7 cellular contexts compared by ENCODE assay signal in the genomic region with DNA sequence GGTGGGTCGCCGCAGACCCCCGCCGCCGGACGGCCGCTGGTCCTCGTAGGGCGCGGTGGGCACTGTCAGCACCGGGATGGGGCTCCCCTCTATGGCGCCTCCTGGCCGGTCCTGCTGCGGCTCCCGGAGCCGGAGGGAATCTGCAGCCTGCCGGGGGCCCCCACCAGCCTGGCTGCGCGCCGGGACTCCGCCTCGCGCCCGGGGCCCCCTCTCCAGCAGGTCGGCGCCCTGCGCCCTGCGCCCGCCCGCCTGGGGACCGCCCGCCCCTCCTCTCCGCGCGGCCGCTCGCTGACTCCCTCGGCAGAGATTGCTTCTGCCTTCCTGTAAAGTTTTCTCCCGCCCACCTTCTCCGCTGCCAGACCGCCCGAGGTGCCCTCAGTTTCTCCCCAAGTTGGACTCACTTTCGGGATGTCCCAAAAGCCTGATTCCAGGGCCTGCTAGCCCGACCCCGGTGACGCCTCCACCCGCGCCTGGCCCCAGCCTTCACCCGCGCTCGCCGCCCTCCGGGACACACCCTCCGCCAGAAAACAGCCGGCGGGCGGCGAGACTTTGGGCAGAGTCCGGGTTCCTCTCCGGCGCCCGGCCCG. TPM values are rescaled to one million over a fixed set of nuclear protein-coding genes. Genes with fewer than 3 reads are reported as not detected.
A peak's percentile ranks its signal among the peaks of the same experiment; 100 is the strongest.
DNase-seq lines count a peak whose midpoint lies in the region; ATAC-seq and TF ChIP-seq lines count a peak whose summit lies in the region.
"Not testable (repeated sequence)": the region's sequence is repeated elsewhere in the genome, so short reads cannot be mapped to it uniquely, and the experiment has no call there.

No MANE protein-coding gene starts in this region.

- not testable (repeated sequence) for H3K9me3 Mint-ChIP-seq in effector memory CD8-positive, alpha-beta T cell; immature natural killer cell

- H4K91ac ChIP-seq in IMR-90 (ENCODE audit: insufficient read depth, low read depth, low read length) = peak overlapping the region; percentile 89

- not testable (repeated sequence) for H3K36me3 ChIP-seq in HEK293 (ENCODE audit: control insufficient read depth in 2 of 2, insufficient read depth in 1 of 2, low read length in 2 of 2); IMR-90 (ENCODE audit: control insufficient read depth, insufficient read depth, low read length)

- H2BK120ac ChIP-seq in IMR-90 (ENCODE audit: low read depth, low read length) = peak overlapping the region; percentile 92

- not testable (repeated sequence) for H2BK15ac ChIP-seq in IMR-90 (ENCODE audit: low read depth, low read length)

- not testable (repeated sequence) for H3K23ac ChIP-seq in IMR-90 (ENCODE audit: low read depth, low read length)

- H3K4ac ChIP-seq in IMR-90 (ENCODE audit: low read depth, low read length) = peak overlapping the region; percentile 76

- H3K79me1 ChIP-seq in IMR-90 (ENCODE audit: low read depth in 1 of 2, low read length in 2 of 2) = not testable (repeated sequence)

- intact Hi-C loops in IMR-90 (cut with micrococcal nuclease); posterior cingulate gyrus (cut with DNase I): not testable (repeated sequence)

- not testable (repeated sequence) for TF ChIP-seq RAD21 in IMR-90 (IDR thresholded peaks at IDR 0.05; ENCODE audit: low read length)

- H3K27me3 Mint-ChIP-seq in effector memory CD8-positive, alpha-beta T cell = peaks cover 38 to 49% of the 10 kb centered on the region in 2 donors
- peaks cover 3 to 11% (median 10%) of the 10 kb centered on the region in 3 donors for H3K27me3 Mint-ChIP-seq in immature natural killer cell (ENCODE audit: low read depth in 3 of 3)

- peaks cover 13 to 15% of the 10 kb centered on the region in 2 donors for H3K4me1 Mint-ChIP-seq in effector memory CD8-positive, alpha-beta T cell (ENCODE audit: low read depth in 2 of 2)
- H3K4me1 Mint-ChIP-seq in immature natural killer cell = peaks cover 13 to 18% of the 10 kb centered on the region in 2 donors

- H3K36me3 Mint-ChIP-seq in effector memory CD8-positive, alpha-beta T cell (ENCODE audit: insufficient read depth); immature natural killer cell: not testable (repeated sequence)

- TF ChIP-seq CTCF in HEK293 (tag by site-specific recombination; IDR thresholded peaks at IDR 0.05); IMR-90 (conservative IDR thresholded peaks at IDR 0.05; ENCODE audit: low read depth, low read length): not testable (repeated sequence)

- peak overlapping the region; percentile 53; the same call in 1 of the 2 replicates for H3K18ac ChIP-seq in IMR-90 (ENCODE audit: low read depth, low read length)

- TF ChIP-seq POLR2A in IMR-90 (IDR thresholded peaks at IDR 0.05; ENCODE audit: low read depth, low read length) = not testable (repeated sequence)

- not testable (repeated sequence) for H4K20me1 ChIP-seq in IMR-90 (ENCODE audit: insufficient read depth, low read length)

- peak overlapping the region; percentile 82 for H2AFZ ChIP-seq in IMR-90 (replicated peaks; ENCODE audit: low read length, poor library complexity)

- POLR2A ChIA-PET in HEK293 (lab: Yijun Ruan, JAX); IMR-90 (lab: Charles Lee; ENCODE audit: unreplicated experiment): not testable (repeated sequence)

- WGBS in IMR-90 (ENCODE audit: extremely low coverage in 2 of 2, insufficient read length in 1 of 2), 2 experiments = 12% methylated on average over 38 of the region's 63 CpGs; no CpG with 5 or more reads in 1 of the 2 experiments

- peak overlapping the region; percentile 63 to 66; a peak in 2 of 4 replicates for H4K8ac ChIP-seq in IMR-90 (ENCODE audit: low read depth in 2 of 2, low read length in 2 of 2)

- H3K4me3 ChIP-seq in HEK293 (ENCODE audit: low read depth, low read length) (peak overlapping the region; percentile 65), IMR-90 (ENCODE audit: insufficient read depth, low read depth, low read length) (peak overlapping the region; percentile 64)

- H3K9me1 ChIP-seq in IMR-90 (ENCODE audit: insufficient read depth, low read length) = not testable (repeated sequence)

- peak overlapping the region; percentile 76 for H3K9ac ChIP-seq in IMR-90 (ENCODE audit: low read depth, low read length)

- BruUV-seq in IMR-90 (replicated peaks; lab: Mats Ljungman, UMichigan) = not testable (repeated sequence)

- not testable (repeated sequence) for H3K27ac ChIP-seq in HEK293 (ENCODE audit: extremely low read depth, low read depth, low read length)
- H3K27ac ChIP-seq in IMR-90 (ENCODE audit: insufficient read depth, low read length) = peak overlapping the region; percentile 80

- not testable (repeated sequence) for H3K27ac Mint-ChIP-seq in effector memory CD8-positive, alpha-beta T cell; immature natural killer cell

- peak overlapping the region; percentile 33; the same call in 1 of the 2 replicates for H3K14ac ChIP-seq in IMR-90 (replicated peaks; ENCODE audit: low read depth, low read length)

- DNase-seq in IMR-90 = peak; percentile 25
- peak; percentile 17 for DNase-seq in activated CD8-positive, alpha-beta memory T cell treated with anti-CD3 and anti-CD28 coated beads, Interleukin-2, amount 50 U/mL, for 4 hours
- not testable (repeated sequence) for DNase-seq in effector memory CD8-positive, alpha-beta T cell
- DNase-seq in immature natural killer cell = peak in 2 of 3 donors; percentile 19 to 20
- peak in 6 of 10 donors; percentile 8 to 89 (median 66) for DNase-seq in posterior cingulate gyrus

- H2AK5ac ChIP-seq in IMR-90 (ENCODE audit: low read depth, low read length) = not testable (repeated sequence)

- H3K4me3 Mint-ChIP-seq in effector memory CD8-positive, alpha-beta T cell = peak overlapping the region; percentile 59 to 72
- peak overlapping the region; percentile 72 to 90 (median 79) for H3K4me3 Mint-ChIP-seq in immature natural killer cell

- H3K56ac ChIP-seq in IMR-90 (ENCODE audit: extremely low read depth, insufficient read depth, low read length) = not testable (repeated sequence)

- not testable (repeated sequence) for H2BK20ac ChIP-seq in IMR-90 (ENCODE audit: low read depth, low read length)

- not testable (repeated sequence) for H3K27me3 ChIP-seq in IMR-90 (ENCODE audit: control insufficient read depth, insufficient read depth, low read length)

- H2BK5ac ChIP-seq in IMR-90 (ENCODE audit: low read depth, low read length, poor library complexity, severe bottlenecking) = peak overlapping the region; percentile 87

- H3K9me3 ChIP-seq in HEK293 (ENCODE audit: control insufficient read depth, insufficient read depth, low read depth, low read length); IMR-90 (ENCODE audit: control insufficient read depth, insufficient read depth, low read length): not testable (repeated sequence)

- H2AK9ac ChIP-seq in IMR-90 (replicated peaks; ENCODE audit: low read depth, low read length, poor library complexity) = not testable (repeated sequence)

- not testable (repeated sequence) for H3K4me1 ChIP-seq in HEK293 (ENCODE audit: control insufficient read depth, insufficient read depth, low read length); IMR-90 (ENCODE audit: control insufficient read depth, insufficient read depth, low read length)

- in situ Hi-C loops in IMR-90 (cut with MboI; ENCODE audit: low sequenced_read_pairs) = not testable (repeated sequence)

- H3K4me2 ChIP-seq in IMR-90 (ENCODE audit: low read depth, low read length) = peak overlapping the region; percentile 83

- peak overlapping the region; percentile 33 for H4K5ac ChIP-seq in IMR-90 (ENCODE audit: low read depth, low read length)

- CTCF ChIA-PET in HEK293 (lab: Yijun Ruan, JAX) = interaction anchor here (0.6 kb wide), 1 partner anchor 82 kb away, joined by 7 read pairs; no protein-coding TSS in a partner anchor
- CTCF ChIA-PET in IMR-90 (lab: Yijun Ruan, JAX) = not testable (repeated sequence)

- dilution Hi-C loops in IMR-90 (cut with HindIII; ENCODE audit: low sequenced_read_pairs, unreplicated experiment) = not testable (repeated sequence)

- ATAC-seq in GM18499 (IDR thresholded peaks at IDR 0.05; ENCODE audit: insufficient read depth, unreplicated experiment) (peak; percentile 37), IMR-90 (ENCODE audit: low read depth) (peak; percentile 66)
- ATAC-seq in effector memory CD8-positive, alpha-beta T cell (replicated peaks) = peak; percentile 71

TF ChIP-seq in HEK293, 187 proteins besides CTCF, POLR2A, EP300 and RAD21 (continues in another document):
- TF ChIP-seq ZNF341 (tag by site-specific recombination; IDR thresholded peaks at IDR 0.05; ENCODE audit: low read depth) (peak; percentile 61), SP2 (tag by site-specific recombination; IDR thresholded peaks at IDR 0.05) (peak; percentile 43; the same call in 1 of the 2 replicates), KLF10 (tag by site-specific recombination; IDR thresholded peaks at IDR 0.05) (0 out of 2 replicates have a peak, but pooled peaks have one; percentile 42), SP3 (tag by site-specific recombination; IDR thresholded peaks at IDR 0.05) (peak; percentile 49), KLF9 (tag by site-specific recombination; IDR thresholded peaks at IDR 0.05; ENCODE audit: low read depth) (0 out of 2 replicates have a peak, but pooled peaks have one; percentile 51), ZBTB8A (tag by site-specific recombination; IDR thresholded peaks at IDR 0.05) (peak; percentile 90)

TF ChIP-seq in IMR-90, 13 proteins besides CTCF, POLR2A, EP300 and RAD21:
- peak; percentile 24; the same call in 1 of the 2 replicates for TF ChIP-seq MAZ (IDR thresholded peaks at IDR 0.05; ENCODE audit: borderline replicate concordance, low read depth, low read length)
TF ChIP-seq in IMR-90: peak in this region for 1; not testable (repeated sequence) for 12.

RNA-seq across cellular contexts. Expression of a gene that starts 54.0 kb away (rescaled TPM):
- total RNA-seq in IMR-90 (2012; rRNA removed) = not detected in 2 replicates
- not detected in 2 replicates for polyA plus RNA-seq in IMR-90 (2012; rRNA removed)
- polyA plus RNA-seq in IMR-90 (2012; cell fraction: cytosol; rRNA removed) = not detected in 2 replicates
- 0.12 TPM in 1 of 2 replicates, not detected in the other for polyA plus RNA-seq in IMR-90 (2012; cell fraction: nucleus; rRNA removed; ENCODE audit: low replicate concordance)
- polyA plus RNA-seq in immature natural killer cell = not detected
